ENCODE assay signal across 26 cellular contexts in the genomic region with DNA sequence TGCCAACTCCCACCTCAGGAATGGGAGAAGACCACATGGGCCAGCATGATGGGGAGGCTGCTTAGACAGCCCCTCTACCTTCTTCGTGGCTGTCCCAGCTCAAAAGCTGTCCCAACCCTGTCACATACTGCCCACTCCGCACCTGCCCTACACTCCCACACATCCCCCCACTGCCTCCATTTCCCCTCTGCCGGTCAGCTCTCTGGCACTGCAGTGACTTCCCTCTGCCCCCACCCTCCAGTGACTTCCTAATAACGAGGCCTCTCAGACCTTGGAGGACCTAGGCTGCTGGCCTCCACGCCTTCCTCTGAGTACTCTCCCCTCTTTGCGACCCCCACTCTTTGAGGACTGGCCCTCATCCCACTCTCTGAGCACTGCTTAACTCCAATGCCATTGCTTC. TPM values are rescaled to one million over a fixed set of nuclear protein-coding genes. Genes with fewer than 3 reads are reported as not detected.
"Had no signal": no experiment of that assay in that cellular context is flagged by ENCODE, and none has a peak within 500 bp of the region (broad histone marks: within the 10 kb centered on the region; RNA-seq: fewer than 3 reads in every experiment).

No MANE protein-coding gene starts in this region.

- H3K36me3 ChIP-seq: ascending aorta, cardiac muscle cell, left lung, transverse colon had no signal

- H3K4me3 ChIP-seq: ascending aorta, cardiac muscle cell, coronary artery, left lung, lung, testis, transverse colon had no signal

- H3K4me3 Mint-ChIP-seq: activated CD4-positive, alpha-beta memory T cell treated with anti-CD3 and anti-CD28 coated beads, Interleukin-2, amount 10 ng/mL, durations not matched to agents 7 days and 5 days; activated CD4-positive, alpha-beta T cell treated with anti-CD3 and anti-CD28 coated beads, Interleukin-2, amount 10 ng/mL, durations not matched to agents 7 days and 5 days; activated naive CD4-positive, alpha-beta T cell treated with anti-CD3 and anti-CD28 coated beads, Interleukin-2, amount 10 ng/mL, durations not matched to agents 7 days and 5 days; activated naive CD8-positive, alpha-beta T cell treated with anti-CD3 and anti-CD28 coated beads, Interleukin-2, amount 10 ng/mL, durations not matched to agents 7 days and 5 days; activated T-cell treated with anti-CD3 and anti-CD28 coated beads, Interleukin-2, amount 50 U/mL, for 24 hours; brain; nephron progenitor cell; T-helper 1 cell treated with Interleukin-12 subunit alpha and Interleukin-12 subunit beta and Interleukin-4 antibody, amounts not matched to agents 30 μg/mL and 1 μg/mL, for 36 hours; WTC11 had no signal

- H3K36me3 Mint-ChIP-seq: activated naive CD4-positive, alpha-beta T cell treated with anti-CD3 and anti-CD28 coated beads, Interleukin-2, amount 10 ng/mL, durations not matched to agents 7 days and 5 days; activated naive CD8-positive, alpha-beta T cell treated with anti-CD3 and anti-CD28 coated beads, Interleukin-2, amount 10 ng/mL, durations not matched to agents 7 days and 5 days; brain; WTC11 had no signal

- H3K9me3 ChIP-seq: ascending aorta, left lung, testis, transverse colon had no signal

- H3K4me1 ChIP-seq: ascending aorta, foreskin keratinocyte had no signal

- H3K27ac ChIP-seq: ascending aorta, cardiac muscle cell, coronary artery, foreskin keratinocyte, testis, transverse colon had no signal

- H3K27me3 ChIP-seq: ascending aorta, foreskin keratinocyte, left lung, testis, transverse colon had no signal

- ATAC-seq: esophagus mucosa, foreskin keratinocyte, left lung, right cardiac atrium, WTC11 had no signal

- H3K9me3 Mint-ChIP-seq: activated CD4-positive, alpha-beta memory T cell treated with anti-CD3 and anti-CD28 coated beads, Interleukin-2, amount 10 ng/mL, durations not matched to agents 7 days and 5 days; activated CD4-positive, alpha-beta T cell treated with anti-CD3 and anti-CD28 coated beads, Interleukin-2, amount 10 ng/mL, durations not matched to agents 7 days and 5 days; activated naive CD4-positive, alpha-beta T cell treated with anti-CD3 and anti-CD28 coated beads, Interleukin-2, amount 10 ng/mL, durations not matched to agents 7 days and 5 days; activated naive CD8-positive, alpha-beta T cell treated with anti-CD3 and anti-CD28 coated beads, Interleukin-2, amount 10 ng/mL, durations not matched to agents 7 days and 5 days; activated T-cell treated with anti-CD3 and anti-CD28 coated beads, Interleukin-2, amount 50 U/mL, for 24 hours; brain; nephron progenitor cell; T-helper 1 cell treated with Interleukin-12 subunit alpha and Interleukin-12 subunit beta and Interleukin-4 antibody, amounts not matched to agents 30 μg/mL and 1 μg/mL, for 36 hours; WTC11 had no signal

- H3K27ac Mint-ChIP-seq: activated CD4-positive, alpha-beta memory T cell treated with anti-CD3 and anti-CD28 coated beads, Interleukin-2, amount 10 ng/mL, durations not matched to agents 7 days and 5 days; activated CD4-positive, alpha-beta T cell treated with anti-CD3 and anti-CD28 coated beads, Interleukin-2, amount 10 ng/mL, durations not matched to agents 7 days and 5 days; activated naive CD4-positive, alpha-beta T cell treated with anti-CD3 and anti-CD28 coated beads, Interleukin-2, amount 10 ng/mL, durations not matched to agents 7 days and 5 days; activated naive CD8-positive, alpha-beta T cell treated with anti-CD3 and anti-CD28 coated beads, Interleukin-2, amount 10 ng/mL, durations not matched to agents 7 days and 5 days; activated T-cell treated with anti-CD3 and anti-CD28 coated beads, Interleukin-2, amount 50 U/mL, for 24 hours; nephron progenitor cell; T-helper 1 cell treated with Interleukin-12 subunit alpha and Interleukin-12 subunit beta and Interleukin-4 antibody, amounts not matched to agents 30 μg/mL and 1 μg/mL, for 36 hours; WTC11 had no signal

- DNase-seq: activated CD4-positive, alpha-beta memory T cell treated with anti-CD3 and anti-CD28 coated beads, Interleukin-2, amount 10 ng/mL, durations not matched to agents 7 days and 5 days; activated CD4-positive, alpha-beta T cell treated with anti-CD3 and anti-CD28 coated beads for 1 hour; activated CD4-positive, alpha-beta T cell treated with anti-CD3 and anti-CD28 coated beads, Interleukin-2, amount 10 ng/mL, durations not matched to agents 7 days and 5 days; activated CD8-positive, alpha-beta memory T cell treated with anti-CD3 and anti-CD28 coated beads, Interleukin-2, amount 50 U/mL, for 48 hours; activated gamma-delta T cell; activated naive CD4-positive, alpha-beta T cell treated with anti-CD3 and anti-CD28 coated beads, Interleukin-2, amount 10 ng/mL, durations not matched to agents 7 days and 5 days; activated naive CD8-positive, alpha-beta T cell treated with anti-CD3 and anti-CD28 coated beads, Interleukin-2, amount 10 ng/mL, durations not matched to agents 7 days and 5 days; activated T-cell treated with anti-CD3 and anti-CD28 coated beads, Interleukin-2, amount 50 U/mL, for 24 hours; cerebellar nuclear complex; foreskin keratinocyte; left lung; nephron progenitor cell; right cardiac atrium; stimulated activated naive CD4-positive, alpha-beta T cell treated with Interleukin-2 at 50 U/mL for 16 hours; SW 1271; T1000; testis; transverse colon had no signal

RNA-seq across cellular contexts. Expression of a gene that starts 45.3 kb away (rescaled TPM):
- total RNA-seq: activated CD4-positive, alpha-beta memory T cell treated with anti-CD3 and anti-CD28 coated beads, Interleukin-2, amount 10 ng/mL, durations not matched to agents 7 days and 5 days; activated CD4-positive, alpha-beta T cell treated with anti-CD3 and anti-CD28 coated beads, Interleukin-2, amount 10 ng/mL, durations not matched to agents 7 days and 5 days; activated naive CD8-positive, alpha-beta T cell treated with anti-CD3 and anti-CD28 coated beads, Interleukin-2, amount 10 ng/mL, durations not matched to agents 7 days and 5 days; esophagus mucosa; foreskin keratinocyte; WTC11 had no signal
- polyA plus RNA-seq: foreskin keratinocyte had no signal
